ENCODE assay signal across 8 cellular contexts in the genomic region with DNA sequence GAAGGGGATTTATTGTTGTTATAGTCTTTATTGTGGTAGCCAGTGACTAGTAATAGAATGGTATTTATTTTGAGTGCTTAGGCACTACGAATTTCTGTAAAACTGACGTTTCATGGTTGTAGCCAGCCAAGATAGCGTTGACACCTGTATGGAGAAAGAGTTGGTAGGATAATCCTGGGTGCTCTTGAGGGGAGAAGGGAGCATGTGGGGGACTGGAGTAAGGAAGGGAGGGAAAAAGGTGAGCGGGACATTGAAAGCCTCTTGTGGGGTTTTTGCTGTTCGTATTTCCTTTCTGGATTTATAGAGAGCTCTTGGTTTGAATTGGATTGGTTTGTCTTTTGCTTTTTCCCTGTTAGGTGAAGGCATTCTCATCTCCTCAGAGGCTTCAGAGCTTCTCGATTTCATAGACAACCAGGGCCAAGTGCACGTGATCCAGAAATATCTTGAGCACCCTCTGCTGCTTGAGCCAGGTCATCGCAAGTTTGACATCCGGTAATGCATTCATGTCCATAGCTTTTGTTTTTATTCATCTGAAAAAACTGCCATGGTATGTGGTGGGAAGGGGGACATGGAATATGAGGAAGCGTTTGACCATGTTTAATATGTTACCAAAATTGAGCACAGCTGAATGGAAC. TPM values are rescaled to one million over a fixed set of nuclear protein-coding genes. Genes with fewer than 3 reads are reported as not detected.
DNase-seq lines count a peak whose midpoint lies in the region; ATAC-seq, FAIRE-seq and TF ChIP-seq lines count a peak whose summit lies in the region.
"Not testable (repeated sequence)": the region's sequence is repeated elsewhere in the genome, so short reads cannot be mapped to it uniquely, and the experiment has no call there.

No MANE protein-coding gene starts in this region.

- H3K9me2 ChIP-seq in Loucy (replicated peaks; ENCODE audit: low read depth, low read length); hepatocyte (replicated peaks; ENCODE audit: insufficient read depth): not testable (repeated sequence)

- H3K79me2 ChIP-seq in Loucy (ENCODE audit: insufficient read depth, low read length); hepatocyte: not testable (repeated sequence)

- not testable (repeated sequence) for TF ChIP-seq POLR2A in Peyer's patch (IDR thresholded peaks at IDR 0.05); gastrocnemius medialis (IDR thresholded peaks at IDR 0.05)

- not testable (repeated sequence) for H3K9ac ChIP-seq in Loucy (ENCODE audit: low read depth, low read length, poor library complexity, severe bottlenecking)

- H3K4me2 ChIP-seq in Loucy (ENCODE audit: low read depth, low read length, poor library complexity, severe bottlenecking); hepatocyte: not testable (repeated sequence)

- not testable (repeated sequence) for H3K4me1 ChIP-seq in Loucy (ENCODE audit: insufficient read depth, low read length, poor library complexity, severe bottlenecking); Peyer's patch; hepatocyte (ENCODE audit: insufficient read depth); gastrocnemius medialis

- intact Hi-C loops in activated CD4-positive, alpha-beta memory T cell treated with anti-CD3 and anti-CD28 coated beads for 36 hours (cut with micrococcal nuclease); gastrocnemius medialis (cut with DNase I; ENCODE audit: low total_unique reads): not testable (repeated sequence)

- H4K20me1 ChIP-seq in Loucy (ENCODE audit: insufficient read depth, low read length, poor library complexity, severe bottlenecking); hepatocyte (ENCODE audit: insufficient read depth, poor library complexity, severe bottlenecking): not testable (repeated sequence)

- POLR2A ChIA-PET in activated CD4-positive, alpha-beta memory T cell treated with anti-CD3 and anti-CD28 coated beads for 36 hours (lab: Charles Lee), result not testable (repeated sequence)

- H3K27me3 Mint-ChIP-seq in activated CD4-positive, alpha-beta memory T cell treated with anti-CD3 and anti-CD28 coated beads for 36 hours, result not testable (repeated sequence)

- not testable (repeated sequence) for H3K4me1 Mint-ChIP-seq in activated CD4-positive, alpha-beta memory T cell treated with anti-CD3 and anti-CD28 coated beads for 36 hours (ENCODE audit: low read depth)

- CTCF ChIA-PET in activated CD4-positive, alpha-beta memory T cell treated with anti-CD3 and anti-CD28 coated beads for 36 hours (lab: Charles Lee), result interaction anchor here (1.0 to 3.0 kb wide), 4 partner anchors 10 to 21 kb away, joined by 4 to 27 read pairs (median 8); no protein-coding TSS in a partner anchor

- not testable (repeated sequence) for H3K27ac ChIP-seq in Peyer's patch, hepatocyte, gastrocnemius medialis

- not testable (repeated sequence) for H3K36me3 Mint-ChIP-seq in activated CD4-positive, alpha-beta memory T cell treated with anti-CD3 and anti-CD28 coated beads for 36 hours

- H3K36me3 ChIP-seq in Loucy (ENCODE audit: insufficient read depth, low read length); Peyer's patch; hepatocyte (replicated peaks; ENCODE audit: insufficient read depth, low read depth); gastrocnemius medialis: not testable (repeated sequence)

- not testable (repeated sequence) for H3K4me3 Mint-ChIP-seq in activated CD4-positive, alpha-beta memory T cell treated with anti-CD3 and anti-CD28 coated beads for 36 hours

- not testable (repeated sequence) for H3F3A ChIP-seq in Loucy (ENCODE audit: low read depth)

- not testable (repeated sequence) for H3K27me3 ChIP-seq in Loucy (ENCODE audit: insufficient read depth, low read length, poor library complexity, severe bottlenecking); Peyer's patch; hepatocyte; gastrocnemius medialis

- peak; percentile 24 for FAIRE-seq in colon (lab: Jason Lieb, UNC)

- DNase-seq in ACHN, result peak; percentile 49
- DNase-seq in GM12864 (ENCODE audit: low read depth), result not testable (repeated sequence)
- DNase-seq in Peyer's patch, result peak in 2 of 3 donors; percentile 37 to 72
- DNase-seq in activated CD4-positive, alpha-beta memory T cell treated with anti-CD3 and anti-CD28 coated beads for 36 hours, result peak; percentile 60
- peak; percentile 29 for DNase-seq in hepatocyte (ENCODE audit: low spot score)
- peak in 1 of 2 donors; percentile 50 for DNase-seq in gastrocnemius medialis

- in situ Hi-C loops in ACHN (cut with HindIII; ENCODE audit: low pct_ligation_motif_present, low pct_unique_long_range_greater_than_20kb, low sequenced_read_pairs); gastrocnemius medialis (cut with MboI; ENCODE audit: low sequenced_read_pairs in 4 of 4): not testable (repeated sequence)

- not testable (repeated sequence) for H3K27ac Mint-ChIP-seq in activated CD4-positive, alpha-beta memory T cell treated with anti-CD3 and anti-CD28 coated beads for 36 hours

- H3K9me3 ChIP-seq in Loucy (ENCODE audit: insufficient read depth, low read depth, low read length); Peyer's patch; hepatocyte (ENCODE audit: low read depth); gastrocnemius medialis: not testable (repeated sequence)

- H2AFZ ChIP-seq in Loucy (ENCODE audit: low read length); hepatocyte: not testable (repeated sequence)

- H3K4me3 ChIP-seq in GM12864 (ENCODE audit: low read depth, low read length); Loucy (ENCODE audit: low read length, poor library complexity, severe bottlenecking); Peyer's patch; hepatocyte; gastrocnemius medialis: not testable (repeated sequence)

- TF ChIP-seq CTCF in GM12864 (IDR thresholded peaks at IDR 0.05; ENCODE audit: low read depth, low read length, missing control alignments) (peak; percentile 42), Loucy (conservative IDR thresholded peaks at IDR 0.05; ENCODE audit: low read length) (peak; percentile 40; the same call in 1 of the 2 replicates), Peyer's patch (IDR thresholded peaks at IDR 0.05) (peak in 4 of 6 experiments; percentile 43 to 75 (median 56)), gastrocnemius medialis (IDR thresholded peaks at IDR 0.05 in 4 of 5, conservative IDR thresholded peaks at IDR 0.05 in 1 of 5) (peak in 3 of 5 experiments; percentile 14 to 49 (median 22))
- not testable (repeated sequence) for TF ChIP-seq CTCF in hepatocyte (IDR thresholded peaks at IDR 0.05; ENCODE audit: poor library complexity)

- not testable (repeated sequence) for H3K9me3 Mint-ChIP-seq in activated CD4-positive, alpha-beta memory T cell treated with anti-CD3 and anti-CD28 coated beads for 36 hours

- 76% methylated on average over 7 of the region's 10 CpGs for WGBS in hepatocyte (ENCODE audit: low lambda C conversion rate, missing lambda C conversion rate)

- ATAC-seq in gastrocnemius medialis, result peak; percentile 88 to 96

RNA-seq across cellular contexts. Expression of a gene that starts 19.0 kb away (rescaled TPM):
- total RNA-seq in Peyer's patch (10 to 100 TPM in 3 of 4 donors, 1 to 10 TPM in 1; 6.8 to 15.7 (median 13.2) TPM), hepatocyte (21.0 and 22.9 TPM in 2 replicates), gastrocnemius medialis (10 to 100 TPM; 33.0 to 61.0 (median 46.5) TPM)
- total RNA-seq in activated CD4-positive, alpha-beta memory T cell treated with anti-CD3 and anti-CD28 coated beads for 36 hours, result 10 to 100 TPM; 36.7 to 39.0 TPM
- polyA plus RNA-seq in hepatocyte, result 8.5 and 16.9 TPM in 2 replicates

RNA-seq across cellular contexts. Expression of a gene that starts 41.3 kb away (rescaled TPM):
- total RNA-seq in Peyer's patch (10 to 100 TPM in 2 of 4 donors, 1 to 10 TPM in 2; 7.5 to 15.8 (median 10.0) TPM), hepatocyte (16.4 and 17.5 TPM in 2 replicates), gastrocnemius medialis (10 to 100 TPM; 13.0 to 18.1 (median 13.3) TPM)
- 10 to 100 TPM; 50.7 to 55.3 TPM for total RNA-seq in activated CD4-positive, alpha-beta memory T cell treated with anti-CD3 and anti-CD28 coated beads for 36 hours
- 7.7 and 9.7 TPM in 2 replicates for polyA plus RNA-seq in hepatocyte
